8 cellular contexts compared by ENCODE assay signal in the genomic region with DNA sequence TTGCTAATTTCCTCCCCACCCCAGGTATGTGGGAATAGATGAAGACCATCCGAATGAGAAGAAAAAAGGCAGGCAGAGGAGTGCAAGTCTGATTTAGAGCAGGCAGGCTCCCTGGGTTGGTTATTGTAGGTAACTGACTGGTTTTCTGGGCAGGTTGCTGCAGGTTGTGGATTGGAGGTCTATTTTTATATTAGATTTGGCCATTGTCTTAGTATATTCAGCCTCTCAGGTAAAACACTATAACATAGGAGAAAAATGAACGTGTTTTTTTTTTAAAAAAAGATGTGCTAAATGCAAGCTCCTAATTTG. TPM values are rescaled to one million over a fixed set of nuclear protein-coding genes. Genes with fewer than 3 reads are reported as not detected.
DNase-seq lines count a peak whose midpoint lies in the region; ATAC-seq and TF ChIP-seq lines count a peak whose summit lies in the region.

No MANE protein-coding gene starts in this region.

- peaks cover 34% of the 10 kb centered on the region for H3K4me1 Mint-ChIP-seq in activated T-cell treated with anti-CD3 and anti-CD28 coated beads, Interleukin-2, amount 50 U/mL, for 72 hours (ENCODE audit: low read depth)

- no peaks in the 10 kb centered on the region for H3K9me3 Mint-ChIP-seq in activated T-cell treated with anti-CD3 and anti-CD28 coated beads, Interleukin-2, amount 50 U/mL, for 72 hours

- peaks cover 0 to 14% of the 10 kb centered on the region in 2 donors for H3K4me1 ChIP-seq in adrenal gland (replicated peaks in 1 of 2)
- H3K4me1 ChIP-seq in right lobe of liver, result peaks cover 0 to 6% (median 0%) of the 10 kb centered on the region in 4 donors
- H3K4me1 ChIP-seq in transverse colon, result peaks cover 6 to 18% (median 13%) of the 10 kb centered on the region in 4 donors

- H3K27ac ChIP-seq in adrenal gland, result peak overlapping the region; percentile 42 to 93 (median 86)
- H3K27ac ChIP-seq in right lobe of liver, result peak overlapping the region; percentile 79 to 87 (median 87)
- peak overlapping the region; percentile 90 to 98 (median 94) for H3K27ac ChIP-seq in transverse colon

- no peak for TF ChIP-seq EP300 in transverse colon (IDR thresholded peaks at IDR 0.05; ENCODE audit: low read depth)

- peak overlapping the region; percentile 91 to 96 for H3K4me3 Mint-ChIP-seq in activated T-cell treated with anti-CD3 and anti-CD28 coated beads, Interleukin-2, amount 50 U/mL, for 72 hours

- no peak for TF ChIP-seq CTCF in adrenal gland (IDR thresholded peaks at IDR 0.05)
- TF ChIP-seq CTCF in right lobe of liver (IDR thresholded peaks at IDR 0.05), result no peak
- TF ChIP-seq CTCF in transverse colon (IDR thresholded peaks at IDR 0.05), result no peak

- 2 to 6% (median 4%) methylated on average over 2 of the region's 2 CpGs for WGBS in adrenal gland, 4 donors
- 2% methylated on average over 2 of the region's 2 CpGs for whole genome bisulfite sequencing in right lobe of liver (ENCODE audit: insufficient coverage, low coverage, low lambda C conversion rate, missing lambda C conversion rate)
- 0% methylated on average over 1 to 2 of the region's 2 CpGs for WGBS in transverse colon (ENCODE audit: low coverage in 1 of 2), 2 donors

- H3K4me3 ChIP-seq in adrenal gland (peak overlapping the region; percentile 52 to 99 (median 67)), right lobe of liver (peak overlapping the region; percentile 70 to 85 (median 72)), transverse colon (peak overlapping the region; percentile 55 to 98 (median 78))

- no peaks in the 10 kb centered on the region for H3K27me3 Mint-ChIP-seq in activated T-cell treated with anti-CD3 and anti-CD28 coated beads, Interleukin-2, amount 50 U/mL, for 72 hours (ENCODE audit: low read depth)

- peaks cover 0 to 4% of the 10 kb centered on the region in 2 donors for H3K36me3 Mint-ChIP-seq in activated T-cell treated with anti-CD3 and anti-CD28 coated beads, Interleukin-2, amount 50 U/mL, for 72 hours (ENCODE audit: insufficient read depth in 2 of 2)

- no peak for ATAC-seq in activated T-cell treated with anti-CD3 and anti-CD28 coated beads, Interleukin-2, amount 50 U/mL, for 72 hours (replicated peaks in 1 of 2)
- no peak for ATAC-seq in right lobe of liver

- H3K27me3 ChIP-seq in adrenal gland, result no peaks in the 10 kb centered on the region
- no peaks in the 10 kb centered on the region for H3K27me3 ChIP-seq in right lobe of liver
- H3K27me3 ChIP-seq in transverse colon, result no peaks in the 10 kb centered on the region

- DNase-seq in activated T-cell treated with anti-CD3 and anti-CD28 coated beads, Interleukin-2, amount 50 U/mL, for 72 hours, result no peak
- no peak for DNase-seq in activated T-cell treated with anti-CD3 and anti-CD28 coated beads for 4 hours
- no peak for DNase-seq in adrenal gland
- DNase-seq in right lobe of liver, result no peak
- no peak for DNase-seq in transverse colon
- DNase-seq in NCI-H128 (lab: John Stamatoyannopoulos, UW; ENCODE audit: unreplicated experiment), result no peak
- no peak for DNase-seq in Kasumi-1 (lab: John Stamatoyannopoulos, UW)
- no peak for DNase-seq in NCI-H82 (lab: John Stamatoyannopoulos, UW)

- in situ Hi-C loops in transverse colon (cut with MboI; ENCODE audit: low pct_ligation_motif_present in 1 of 4, low pct_unique_long_range_greater_than_20kb in 1 of 4, low sequenced_read_pairs in 3 of 4), result loop anchor here (25.0 kb wide), 3 partner anchors 208 to 733 kb away; no protein-coding TSS in a partner anchor

- intact Hi-C loops in adrenal gland (cut with DNase I), result no loop called here
- intact Hi-C loops in right lobe of liver (cut with DNase I), result loop anchor here in 1 of 2 donors (10.0 kb wide), 1 partner anchor 134 kb away; no protein-coding TSS in a partner anchor
- intact Hi-C loops in transverse colon (cut with DNase I; ENCODE audit: low total_unique reads), result no loop called here

- H3K36me3 ChIP-seq in adrenal gland (replicated peaks in 1 of 2) (peaks cover 0 to 6% of the 10 kb centered on the region in 2 donors), right lobe of liver (peaks cover 0 to 15% (median under 1%) of the 10 kb centered on the region in 4 donors), transverse colon (peaks cover 0 to 14% (median 0%) of the 10 kb centered on the region in 4 donors)

- TF ChIP-seq POLR2A in adrenal gland (IDR thresholded peaks at IDR 0.05) (no peak), right lobe of liver (IDR thresholded peaks at IDR 0.05) (no peak), transverse colon (IDR thresholded peaks at IDR 0.05) (no peak)

- H3K9me3 ChIP-seq in adrenal gland (replicated peaks in 1 of 3), result no peaks in the 10 kb centered on the region
- no peaks in the 10 kb centered on the region for H3K9me3 ChIP-seq in right lobe of liver
- no peaks in the 10 kb centered on the region for H3K9me3 ChIP-seq in transverse colon

- peak overlapping the region; percentile 98 for H3K27ac Mint-ChIP-seq in activated T-cell treated with anti-CD3 and anti-CD28 coated beads, Interleukin-2, amount 50 U/mL, for 72 hours

RNA-seq across cellular contexts. Expression of gene TBC1D7, which starts 0.5 kb away (rescaled TPM):
- total RNA-seq in activated T-cell treated with anti-CD3 and anti-CD28 coated beads, Interleukin-2, amount 50 U/mL, for 72 hours, result 10 to 100 TPM; 20.3 to 22.8 TPM
- total RNA-seq in adrenal gland (10 to 100 TPM in 6 of 8 donors, 1 to 10 TPM in 2; 8.0 to 19.4 (median 12.4) TPM), right lobe of liver (10 to 100 TPM in 2 of 6 experiments, 1 to 10 TPM in 4; 7.8 to 16.0 (median 9.7) TPM), transverse colon (10 to 100 TPM; 10.5 to 39.8 (median 15.0) TPM)
- 10 to 100 TPM in 1 of 3 donors, 1 to 10 TPM in 2; 8.3 to 13.0 (median 8.9) TPM for polyA plus RNA-seq in adrenal gland
